Comparison of ENCODE assay signal across 23 cellular contexts in the genomic region with DNA sequence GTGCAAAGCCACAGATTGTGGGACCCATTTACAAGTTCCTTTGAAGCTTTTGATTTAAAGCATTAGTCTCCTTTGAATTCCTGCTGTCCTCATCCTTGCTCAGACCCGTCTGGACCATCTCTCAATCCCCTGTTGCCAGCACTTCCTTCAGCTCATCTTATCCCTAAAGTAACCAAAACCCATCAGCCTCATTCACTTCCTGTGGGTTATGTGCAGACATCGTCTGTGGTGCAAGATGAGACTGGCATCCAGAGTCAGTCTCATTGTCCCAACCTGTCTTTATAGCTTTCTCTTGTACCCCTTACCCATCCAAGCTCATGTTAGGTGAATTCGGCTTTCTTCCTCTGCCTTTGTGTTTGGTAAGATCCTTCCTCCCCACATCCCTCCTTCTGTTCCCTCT. TPM values are rescaled to one million over a fixed set of nuclear protein-coding genes. Genes with fewer than 3 reads are reported as not detected.
DNase-seq lines count a peak whose midpoint lies in the region; ATAC-seq and TF ChIP-seq lines count a peak whose summit lies in the region.
"Had no signal": no experiment of that assay in that cellular context is flagged by ENCODE, and none has a peak within 500 bp of the region (broad histone marks: within the 10 kb centered on the region; RNA-seq: fewer than 3 reads in every experiment).

No MANE protein-coding gene starts in this region.

- H4K20me1 ChIP-seq in Karpas-422 (ENCODE audit: insufficient read depth, low read depth, low read length) = peaks cover 77% of the 10 kb centered on the region

- no peaks in the 10 kb centered on the region for H3K4me1 Mint-ChIP-seq in activated T-cell treated with anti-CD3 and anti-CD28 coated beads, Interleukin-2, amount 50 U/mL, for 72 hours (ENCODE audit: low read depth)
- H3K4me1 Mint-ChIP-seq in activated naive CD8-positive, alpha-beta T cell treated with anti-CD3 and anti-CD28 coated beads, Interleukin-2, amount 50 U/mL, for 24 hours = no peaks in the 10 kb centered on the region
- H3K4me1 Mint-ChIP-seq in neural crest cell = no peaks in the 10 kb centered on the region

- H2BK120ac ChIP-seq in mesendoderm (ENCODE audit: low read depth, low read length) = no peak overlapping the region

- H3K36me3 ChIP-seq in Karpas-422 (ENCODE audit: insufficient read depth, low read length) (peaks cover 97% of the 10 kb centered on the region), mesendoderm (ENCODE audit: control insufficient read depth, insufficient read depth, low read length) (peaks cover 57% of the 10 kb centered on the region)

- peak overlapping the region; percentile 53 for H3K27ac ChIP-seq in Karpas-422 (ENCODE audit: low read length)
- no peak overlapping the region for H3K27ac ChIP-seq in mesendoderm (ENCODE audit: low read depth, low read length)
- H3K27ac ChIP-seq: coronary artery, neutrophil had no signal

- H2BK5ac ChIP-seq in mesendoderm (ENCODE audit: low read length) = no peak overlapping the region

- no peak overlapping the region for H3K18ac ChIP-seq in mesendoderm (ENCODE audit: low read length)

- no peaks in the 10 kb centered on the region for H3K9me3 Mint-ChIP-seq in activated T-cell treated with anti-CD3 and anti-CD28 coated beads, Interleukin-2, amount 50 U/mL, for 72 hours
- H3K9me3 Mint-ChIP-seq in activated naive CD8-positive, alpha-beta T cell treated with anti-CD3 and anti-CD28 coated beads, Interleukin-2, amount 50 U/mL, for 24 hours = no peaks in the 10 kb centered on the region
- H3K9me3 Mint-ChIP-seq in neural crest cell = no peaks in the 10 kb centered on the region
- H3K9me3 Mint-ChIP-seq: activated CD4-positive, alpha-beta T cell treated with anti-CD3 and anti-CD28 coated beads, Interleukin-2, amount 10 ng/mL, durations not matched to agents 7 days and 5 days had no signal

- H4K5ac ChIP-seq in mesendoderm (ENCODE audit: low read length) = no peak overlapping the region

- no peak for TF ChIP-seq CTCF in neural crest cell (conservative IDR thresholded peaks at IDR 0.05)

- no peaks in the 10 kb centered on the region for H3K9me3 ChIP-seq in Karpas-422 (ENCODE audit: low read length)
- H3K9me3 ChIP-seq: MG63, neutrophil, SK-N-SH, tibial nerve had no signal

- no peak overlapping the region for H2AFZ ChIP-seq in Karpas-422 (ENCODE audit: low read length)
- H2AFZ ChIP-seq: GM23248 had no signal

- H3K79me2 ChIP-seq in Karpas-422 (ENCODE audit: low read length) (no peaks in the 10 kb centered on the region), mesendoderm (ENCODE audit: control insufficient read depth, insufficient read depth, low read length) (no peaks in the 10 kb centered on the region)

- H3K9me2 ChIP-seq in Karpas-422 (replicated peaks; ENCODE audit: insufficient read depth, low read length) = no peaks in the 10 kb centered on the region
- H3K9me2 ChIP-seq: SK-N-SH had no signal

- no peak overlapping the region for H4K8ac ChIP-seq in mesendoderm (ENCODE audit: low read depth, low read length)

- no peak overlapping the region for H3K9ac ChIP-seq in Karpas-422 (ENCODE audit: low read length)
- no peak overlapping the region for H3K9ac ChIP-seq in mesendoderm (ENCODE audit: low read length)
- H3K9ac ChIP-seq: GM23248, SK-N-SH had no signal

- H3K27me3 Mint-ChIP-seq in activated T-cell treated with anti-CD3 and anti-CD28 coated beads, Interleukin-2, amount 50 U/mL, for 72 hours (ENCODE audit: low read depth) = no peaks in the 10 kb centered on the region
- H3K27me3 Mint-ChIP-seq in activated naive CD8-positive, alpha-beta T cell treated with anti-CD3 and anti-CD28 coated beads, Interleukin-2, amount 50 U/mL, for 24 hours = no peaks in the 10 kb centered on the region
- H3K27me3 Mint-ChIP-seq in neural crest cell (ENCODE audit: low read depth) = no peaks in the 10 kb centered on the region
- H3K27me3 Mint-ChIP-seq: activated CD4-positive, alpha-beta T cell treated with anti-CD3 and anti-CD28 coated beads, Interleukin-2, amount 10 ng/mL, durations not matched to agents 7 days and 5 days had no signal

- peak overlapping the region; percentile 14 for H3K27ac Mint-ChIP-seq in activated T-cell treated with anti-CD3 and anti-CD28 coated beads, Interleukin-2, amount 50 U/mL, for 72 hours
- H3K27ac Mint-ChIP-seq in activated naive CD8-positive, alpha-beta T cell treated with anti-CD3 and anti-CD28 coated beads, Interleukin-2, amount 50 U/mL, for 24 hours = peak overlapping the region; percentile 63
- peak overlapping the region; percentile 16 for H3K27ac Mint-ChIP-seq in neural crest cell (ENCODE audit: unreplicated experiment)
- H3K27ac Mint-ChIP-seq: activated CD4-positive, alpha-beta T cell treated with anti-CD3 and anti-CD28 coated beads, Interleukin-2, amount 10 ng/mL, durations not matched to agents 7 days and 5 days had no signal

- H3K27me3 ChIP-seq in Karpas-422 (ENCODE audit: low read length) (no peaks in the 10 kb centered on the region), mesendoderm (ENCODE audit: insufficient read depth, low read length, poor library complexity) (no peaks in the 10 kb centered on the region)
- H3K27me3 ChIP-seq: MG63, neutrophil, tibial nerve had no signal

- no peak for DNase-seq in activated T-cell treated with anti-CD3 and anti-CD28 coated beads, Interleukin-2, amount 50 U/mL, for 72 hours
- DNase-seq in activated T-cell treated with anti-CD3 and anti-CD28 coated beads, Interleukin-2, amount 50 U/mL, for 1 hour = no peak
- DNase-seq in Karpas-422 (no peak), neural crest cell (ENCODE audit: low read depth, low spot score) (no peak), mesendoderm (no peak)
- no peak for DNase-seq in activated naive CD8-positive, alpha-beta T cell treated with anti-CD3 and anti-CD28 coated beads, Interleukin-2, amount 50 U/mL, for 24 hours
- DNase-seq: activated CD4-positive, alpha-beta T cell treated with anti-CD3 and anti-CD28 coated beads, Interleukin-2, amount 10 ng/mL, durations not matched to agents 7 days and 5 days; C1 segment of cervical spinal cord; DMS53; foreskin fibroblast; GM23248; MG63; midbrain; NCI-H1694; NK-92 treated with Interleukin-12 subunit alpha and Interleukin-12 subunit beta, amount 100 ng/mL, for 24 hours; SK-N-SH; stimulated activated CD4-positive, alpha-beta T cell treated with anti-CD3 and anti-CD28 coated beads, Interleukin-12 subunit alpha, Interleukin-12 subunit beta, amount 100 ng/mL, for 4 hours had no signal

- WGBS in mesendoderm (ENCODE audit: extremely low coverage, insufficient coverage, low lambda C conversion rate) = no CpG with 5 or more reads among the region's 3 CpGs

- no peaks in the 10 kb centered on the region for H3K79me1 ChIP-seq in mesendoderm (ENCODE audit: low read length)

- ATAC-seq in activated T-cell treated with anti-CD3 and anti-CD28 coated beads, Interleukin-2, amount 50 U/mL, for 72 hours (replicated peaks in 1 of 2) = no peak
- no peak for ATAC-seq in activated naive CD8-positive, alpha-beta T cell treated with anti-CD3 and anti-CD28 coated beads, Interleukin-2, amount 50 U/mL, for 24 hours
- ATAC-seq in GM19328 (IDR thresholded peaks at IDR 0.05; ENCODE audit: unreplicated experiment) (no peak), HG02798 (IDR thresholded peaks at IDR 0.05; ENCODE audit: poor library complexity, unreplicated experiment) (no peak)
- ATAC-seq: HepG2 had no signal

- peaks cover 23 to 52% of the 10 kb centered on the region in 2 donors for H3K36me3 Mint-ChIP-seq in activated T-cell treated with anti-CD3 and anti-CD28 coated beads, Interleukin-2, amount 50 U/mL, for 72 hours (ENCODE audit: insufficient read depth in 2 of 2)
- H3K36me3 Mint-ChIP-seq in activated naive CD8-positive, alpha-beta T cell treated with anti-CD3 and anti-CD28 coated beads, Interleukin-2, amount 50 U/mL, for 24 hours (ENCODE audit: low read depth) = peaks cover 91% of the 10 kb centered on the region
- H3K36me3 Mint-ChIP-seq in neural crest cell (ENCODE audit: low read depth) = peaks cover 58% of the 10 kb centered on the region

- H3K4me3 Mint-ChIP-seq in activated T-cell treated with anti-CD3 and anti-CD28 coated beads, Interleukin-2, amount 50 U/mL, for 72 hours = no peak overlapping the region
- no peak overlapping the region for H3K4me3 Mint-ChIP-seq in activated naive CD8-positive, alpha-beta T cell treated with anti-CD3 and anti-CD28 coated beads, Interleukin-2, amount 50 U/mL, for 24 hours
- H3K4me3 Mint-ChIP-seq in neural crest cell = no peak overlapping the region
- H3K4me3 Mint-ChIP-seq: activated CD4-positive, alpha-beta T cell treated with anti-CD3 and anti-CD28 coated beads, Interleukin-2, amount 10 ng/mL, durations not matched to agents 7 days and 5 days had no signal

- no peak overlapping the region for H2AK5ac ChIP-seq in mesendoderm (ENCODE audit: low read length)

- H3K4me3 ChIP-seq in Karpas-422 (ENCODE audit: low read length) (no peak overlapping the region), mesendoderm (ENCODE audit: low read length) (no peak overlapping the region)
- H3K4me3 ChIP-seq: coronary artery, GM23248, MG63, tibial nerve had no signal

- H3K4me1 ChIP-seq in Karpas-422 (ENCODE audit: low read length) (no peaks in the 10 kb centered on the region; the same call in 1 of the 2 replicates), mesendoderm (ENCODE audit: control insufficient read depth, low read depth, low read length) (no peaks in the 10 kb centered on the region)
- H3K4me1 ChIP-seq: tibial nerve had no signal

- H3K23ac ChIP-seq in mesendoderm (ENCODE audit: low read length) = no peak overlapping the region

- H3K4ac ChIP-seq in mesendoderm (ENCODE audit: low read depth, low read length) = no peak overlapping the region

- H3K56ac ChIP-seq in mesendoderm (ENCODE audit: low read length) = no peak overlapping the region

- no peak overlapping the region for H3K4me2 ChIP-seq in Karpas-422 (ENCODE audit: low read depth, low read length, poor library complexity, severe bottlenecking)
- H3K4me2 ChIP-seq in mesendoderm (ENCODE audit: low read length) = no peak overlapping the region
- H3K4me2 ChIP-seq: SK-N-SH had no signal

- H2BK15ac ChIP-seq in mesendoderm (replicated peaks; ENCODE audit: low read depth) = no peak overlapping the region

RNA-seq across cellular contexts. Expression of a gene that starts 29.3 kb away (rescaled TPM):
- total RNA-seq in activated T-cell treated with anti-CD3 and anti-CD28 coated beads, Interleukin-2, amount 50 U/mL, for 72 hours = 100 to 1,000 TPM; 177 to 206 TPM
- total RNA-seq in Karpas-422 (2014; rRNA removed; shearing (Covaris generic); ENCODE audit: low replicate concordance) = 931 and 967 TPM in 2 replicates
- 175 and 176 TPM in 2 replicates for total RNA-seq in neural crest cell
- 182 TPM for polyA plus RNA-seq in mesendoderm (2013, experiment 1 of 2)
- polyA plus RNA-seq in mesendoderm (2013, experiment 2 of 2) = 180 TPM
